14 cellular contexts compared by ENCODE assay signal in genomic region chr12:123942277-123942653, GRCh38. TPM values are rescaled to one million over a fixed set of nuclear protein-coding genes. Genes with fewer than 3 reads are reported as not detected.
DNase-seq lines count a peak whose midpoint lies in the region; ATAC-seq and TF ChIP-seq lines count a peak whose summit lies in the region.
"Had no signal": no experiment of that assay in that cellular context is flagged by ENCODE, and none has a peak within 500 bp of the region (broad histone marks: within the 10 kb centered on the region; RNA-seq: fewer than 3 reads in every experiment).

No MANE protein-coding gene starts in this region.

- H3K27ac Mint-ChIP-seq in endothelial cell (ENCODE audit: unreplicated experiment), result no peak overlapping the region

- WGBS in suprapubic skin, result 85% methylated on average over 10 of the region's 10 CpGs

- peaks cover 8% of the 10 kb centered on the region for H3K9me3 Mint-ChIP-seq in endothelial cell (ENCODE audit: unreplicated experiment)

- peaks cover 4% of the 10 kb centered on the region for H3K4me1 Mint-ChIP-seq in endothelial cell (ENCODE audit: unreplicated experiment)

- H3K36me3 Mint-ChIP-seq in endothelial cell (ENCODE audit: low read depth, unreplicated experiment), result peaks cover 41% of the 10 kb centered on the region

- no peaks in the 10 kb centered on the region for H3K4me1 ChIP-seq in RWPE2 (ENCODE audit: insufficient read depth, poor library complexity, severe bottlenecking)
- no peaks in the 10 kb centered on the region for H3K4me1 ChIP-seq in suprapubic skin
- H3K4me1 ChIP-seq: esophagus squamous epithelium had no signal

- DNase-seq in AG10803 (ENCODE audit: low read depth) (peak; percentile 93), RWPE2 (ENCODE audit: low spot score) (no peak), endothelial cell (ENCODE audit: low spot score) (no peak), occipital lobe (lab: John Stamatoyannopoulos, UW) (peak; percentile 74), DMS114 treated with DMSO at 0.1 percent for 48 hours (lab: John Stamatoyannopoulos, UW; ENCODE audit: unreplicated experiment) (no peak), NCI-H2107 treated with DMSO at 0.1 percent for 48 hours (lab: John Stamatoyannopoulos, UW; ENCODE audit: unreplicated experiment) (no peak), suprapubic skin (ENCODE audit: low spot score in 2 of 2) (no peak)
- DNase-seq: esophagus squamous epithelium; NCI-H510A treated with DMSO at 0.1 percent for 48 hours; stimulated activated CD4-positive, alpha-beta T cell treated with anti-CD3 and anti-CD28 coated beads, Interleukin-4, amount 100 ng/mL, for 4 hours; substantia nigra had no signal

- H3K27me3 ChIP-seq in RWPE2 (ENCODE audit: insufficient read depth, poor library complexity, severe bottlenecking) (no peaks in the 10 kb centered on the region), suprapubic skin (no peaks in the 10 kb centered on the region)
- H3K27me3 ChIP-seq: esophagus squamous epithelium had no signal

- TF ChIP-seq CTCF in AG10803 (conservative IDR thresholded peaks at IDR 0.05; ENCODE audit: low read length) (no peak), RWPE2 (IDR thresholded peaks at IDR 0.05; ENCODE audit: poor library complexity, severe bottlenecking) (no peak), endothelial cell (IDR thresholded peaks at IDR 0.05; ENCODE audit: unreplicated experiment) (no peak), suprapubic skin (IDR thresholded peaks at IDR 0.05) (no peak)

- ATAC-seq in RWPE2 (ENCODE audit: low read depth), result peak; percentile 60; the same call in 2 of the 3 replicates
- no peak for ATAC-seq in HG03520 (IDR thresholded peaks at IDR 0.05; ENCODE audit: unreplicated experiment)
- ATAC-seq: left lobe of liver had no signal

- no peak for TF ChIP-seq EP300 in suprapubic skin (IDR thresholded peaks at IDR 0.05)

- peaks cover 10% of the 10 kb centered on the region for H3K27me3 Mint-ChIP-seq in endothelial cell (ENCODE audit: unreplicated experiment)

- peak overlapping the region; percentile 83 for H3K4me3 Mint-ChIP-seq in endothelial cell (ENCODE audit: unreplicated experiment)

- no peak for TF ChIP-seq POLR2A in suprapubic skin (IDR thresholded peaks at IDR 0.05)

- H3K4me3 ChIP-seq in AG10803 (ENCODE audit: low read length) (no peak overlapping the region), RWPE2 (ENCODE audit: severe bottlenecking) (no peak overlapping the region), suprapubic skin (no peak overlapping the region)
- H3K4me3 ChIP-seq: esophagus squamous epithelium had no signal

- H3K9me3 ChIP-seq in RWPE2 (ENCODE audit: severe bottlenecking), result no peaks in the 10 kb centered on the region
- H3K9me3 ChIP-seq in suprapubic skin, result no peaks in the 10 kb centered on the region

- peaks cover 5% of the 10 kb centered on the region; the same call in 1 of the 2 replicates for H3K36me3 ChIP-seq in RWPE2 (ENCODE audit: low read depth)
- H3K36me3 ChIP-seq in suprapubic skin, result peaks cover 64% of the 10 kb centered on the region

- H3K27ac ChIP-seq in RWPE2 (ENCODE audit: poor library complexity, severe bottlenecking), result no peak overlapping the region
- no peak overlapping the region for H3K27ac ChIP-seq in suprapubic skin
- H3K27ac ChIP-seq: C4-2B, esophagus squamous epithelium had no signal

RNA-seq across cellular contexts. Expression of gene CCDC92, which starts 30.4 kb away (rescaled TPM):
- total RNA-seq in endothelial cell (ENCODE audit: unreplicated experiment) (25.0 TPM), occipital lobe (15.0 TPM), suprapubic skin (10 to 100 TPM in 2 of 4 donors, 1 to 10 TPM in 2; 6.5 to 17.1 (median 10.6) TPM)

RNA-seq across cellular contexts. Expression of gene ZNF664, which starts 30.8 kb away (rescaled TPM):
- total RNA-seq in endothelial cell (ENCODE audit: unreplicated experiment) (119 TPM), occipital lobe (67.5 TPM), suprapubic skin (10 to 100 TPM; 29.6 to 39.6 (median 32.8) TPM)

Comparison
In these comparisons a context has a peak if more than half of its experiments do, and no peak if none do; other contexts are left out.
1. DNase-seq: peak in AG10803 (single experiment) and occipital lobe (single experiment); none in RWPE2 (single experiment), endothelial cell (single experiment), DMS114 treated with DMSO at 0.1 percent for 48 hours (single experiment), NCI-H2107 treated with DMSO at 0.1 percent for 48 hours (single experiment) and suprapubic skin (0 of 2).